In the genomic region with DNA sequence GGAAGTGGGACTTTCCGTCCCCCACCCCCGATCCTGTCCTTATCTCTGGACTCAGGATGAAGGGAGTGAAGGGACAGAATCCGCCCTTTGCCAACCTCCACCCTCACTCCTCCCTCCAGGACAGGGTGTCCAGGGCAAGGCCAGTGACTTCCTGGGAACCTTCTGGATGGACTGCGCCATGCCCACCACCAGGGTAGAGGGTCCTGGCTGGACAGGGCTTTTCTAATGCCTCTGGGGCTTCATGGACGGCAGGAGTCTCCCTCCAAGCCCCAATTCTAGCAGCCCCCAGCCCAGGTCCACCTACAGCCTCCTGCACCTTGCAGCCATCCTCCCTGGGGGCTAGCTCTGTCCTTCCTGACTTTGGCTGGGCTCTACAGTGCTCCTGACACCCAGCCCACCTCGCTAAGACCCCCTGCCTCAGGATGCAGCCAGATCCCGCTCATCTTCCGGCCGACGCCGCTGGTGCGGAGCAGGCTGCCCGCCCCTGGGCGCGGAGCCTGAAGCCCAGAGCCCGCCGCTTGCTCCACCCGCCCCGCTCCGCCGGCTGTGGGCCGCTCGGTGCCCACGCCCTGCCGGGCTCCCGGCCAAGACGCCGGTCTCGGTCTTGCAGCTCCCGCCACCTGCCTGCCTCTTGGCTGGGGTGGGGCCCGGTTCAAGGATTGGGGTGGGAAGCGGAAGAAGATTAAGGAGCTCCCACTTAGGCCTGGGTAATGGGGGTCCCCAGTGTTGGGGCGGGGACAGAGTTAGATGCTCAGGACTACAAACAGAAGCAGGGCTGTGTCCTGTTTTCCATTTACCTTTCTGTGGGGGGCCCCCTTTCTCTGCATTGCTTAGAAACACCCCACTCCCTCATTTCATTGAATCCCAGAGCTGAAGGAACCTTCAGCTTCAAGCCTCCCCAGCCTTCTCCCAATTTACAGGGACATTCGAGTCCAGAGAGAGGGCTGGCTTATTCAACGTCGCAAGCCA, we compare ENCODE assay signal across 8 cellular contexts.
DNase-seq lines count a peak whose midpoint lies in the region; ATAC-seq and TF ChIP-seq lines count a peak whose summit lies in the region.

No MANE protein-coding gene starts in this region.

- DNase-seq in NCI-H2081 (lab: John Stamatoyannopoulos, UW): peak; percentile 44 to 70
- no peak for DNase-seq in NCI-H2081 treated with DMSO at 0.1 percent for 48 hours (lab: John Stamatoyannopoulos, UW)
- peak; percentile 36 for DNase-seq in NCI-H774 (lab: John Stamatoyannopoulos, UW)
- DNase-seq in neuronal stem cell (ENCODE audit: low spot score): no peak
- DNase-seq in mesenteric fat pad (ENCODE audit: low spot score): no peak

- no peak overlapping the region for H2BK120ac ChIP-seq in neuronal stem cell (ENCODE audit: low read depth, low read length)

- no peak overlapping the region for H3K4me2 ChIP-seq in neuronal stem cell (ENCODE audit: insufficient read depth, low read length, poor library complexity, severe bottlenecking)

- H2BK15ac ChIP-seq in neuronal stem cell (ENCODE audit: low read length): peak overlapping the region; percentile 52

- no peak overlapping the region for H4K8ac ChIP-seq in neuronal stem cell (ENCODE audit: low read depth, low read length)

- peak overlapping the region; percentile 49 for H2AK5ac ChIP-seq in neuronal stem cell (ENCODE audit: low read depth, low read length)

- TF ChIP-seq POLR2A in GM18505 (IDR thresholded peaks at IDR 0.05; ENCODE audit: borderline replicate concordance, extremely low read depth, insufficient read depth, insufficient read length): no peak

- no peak overlapping the region for H3K27ac ChIP-seq in duodenal mucosa (ENCODE audit: low read depth, low read length)
- no peak overlapping the region for H3K27ac ChIP-seq in neuronal stem cell (replicated peaks; ENCODE audit: low read length)

- H2BK12ac ChIP-seq in neuronal stem cell (ENCODE audit: low read length): peak overlapping the region; percentile 36

- peaks cover 4 to 19% of the 10 kb centered on the region in 2 donors for H3K27me3 ChIP-seq in duodenal mucosa (ENCODE audit: control insufficient read depth in 1 of 2, insufficient read depth in 2 of 2, low read length in 2 of 2)
- peaks cover 0 to 30% (median 0%) of the 10 kb centered on the region in 3 experiments for H3K27me3 ChIP-seq in neuronal stem cell (ENCODE audit: control insufficient read depth in 3 of 3, insufficient read depth in 3 of 3, low read depth in 1 of 3, low read length in 3 of 3)

- H3K36me3 ChIP-seq in duodenal mucosa (ENCODE audit: control insufficient read depth in 1 of 2, insufficient read depth in 2 of 2, low read length in 2 of 2) (no peaks in the 10 kb centered on the region), neuronal stem cell (replicated peaks in 1 of 2; ENCODE audit: control insufficient read depth in 2 of 2, insufficient read depth in 2 of 2, low read length in 2 of 2) (no peaks in the 10 kb centered on the region)

- ATAC-seq in GM21381 (IDR thresholded peaks at IDR 0.05; ENCODE audit: unreplicated experiment): no peak
- no peak for ATAC-seq in GM18505 (IDR thresholded peaks at IDR 0.05; ENCODE audit: unreplicated experiment)

- H2BK5ac ChIP-seq in neuronal stem cell (ENCODE audit: low read length): no peak overlapping the region

- peak overlapping the region; percentile 6 for H3K23ac ChIP-seq in neuronal stem cell (ENCODE audit: low read depth, low read length, poor library complexity)

- H3K9me3 ChIP-seq in duodenal mucosa (ENCODE audit: control insufficient read depth in 1 of 2, low read length in 2 of 2) (no peaks in the 10 kb centered on the region), neuronal stem cell (replicated peaks in 1 of 2; ENCODE audit: control insufficient read depth in 2 of 2, insufficient read depth in 1 of 2, low read depth in 1 of 2, low read length in 2 of 2) (no peaks in the 10 kb centered on the region)

- peak overlapping the region; percentile 73 for H3K14ac ChIP-seq in neuronal stem cell (ENCODE audit: low read length)

- no peak overlapping the region for H3K4ac ChIP-seq in neuronal stem cell (ENCODE audit: low read length)

- H3K4me3 ChIP-seq in duodenal mucosa (ENCODE audit: low read depth in 1 of 2, low read length in 2 of 2) (peak overlapping the region; percentile 27 to 38), neuronal stem cell (ENCODE audit: low read length in 2 of 2) (no peak overlapping the region)

- H3K4me1 ChIP-seq in duodenal mucosa (ENCODE audit: control insufficient read depth in 1 of 2, insufficient read depth in 2 of 2, low read length in 2 of 2) (peaks cover 25 to 26% of the 10 kb centered on the region in 2 donors), neuronal stem cell (ENCODE audit: control insufficient read depth in 2 of 2, insufficient read depth in 1 of 2, low read depth in 1 of 2, low read length in 2 of 2) (peaks cover 4 to 9% of the 10 kb centered on the region in 2 donors)

- no CpG with 5 or more reads among the region's 36 CpGs for WGBS in neuronal stem cell (ENCODE audit: extremely low coverage in 2 of 2, insufficient read length in 2 of 2, insufficient replicate concordance in 1 of 2), 2 donors

- no peak overlapping the region for H4K91ac ChIP-seq in neuronal stem cell (ENCODE audit: low read depth, low read length, poor library complexity)

- H3K18ac ChIP-seq in neuronal stem cell (ENCODE audit: low read length): peak overlapping the region; percentile 86

- no peaks in the 10 kb centered on the region for H3K79me1 ChIP-seq in neuronal stem cell (ENCODE audit: low read depth, low read length)

- no peak overlapping the region for H3K9ac ChIP-seq in duodenal mucosa (ENCODE audit: low read depth in 1 of 2, low read length in 2 of 2)
- H3K9ac ChIP-seq in neuronal stem cell (ENCODE audit: low read depth, low read length, poor library complexity): no peak overlapping the region

- no peak overlapping the region for H2AFZ ChIP-seq in neuronal stem cell (ENCODE audit: low read length)

Comparison
In these comparisons a context has a peak if more than half of its experiments do, and no peak if none do; other contexts are left out.
1. DNase-seq: peak in NCI-H2081 (2 of 2) and NCI-H774 (single experiment); none in NCI-H2081 treated with DMSO at 0.1 percent for 48 hours (single experiment), neuronal stem cell (single experiment) and mesenteric fat pad (single experiment).
2. H3K4me3 ChIP-seq: peak in duodenal mucosa (2 of 2); none in neuronal stem cell (0 of 2).